17 cellular contexts compared by ENCODE assay signal in the genomic region with DNA sequence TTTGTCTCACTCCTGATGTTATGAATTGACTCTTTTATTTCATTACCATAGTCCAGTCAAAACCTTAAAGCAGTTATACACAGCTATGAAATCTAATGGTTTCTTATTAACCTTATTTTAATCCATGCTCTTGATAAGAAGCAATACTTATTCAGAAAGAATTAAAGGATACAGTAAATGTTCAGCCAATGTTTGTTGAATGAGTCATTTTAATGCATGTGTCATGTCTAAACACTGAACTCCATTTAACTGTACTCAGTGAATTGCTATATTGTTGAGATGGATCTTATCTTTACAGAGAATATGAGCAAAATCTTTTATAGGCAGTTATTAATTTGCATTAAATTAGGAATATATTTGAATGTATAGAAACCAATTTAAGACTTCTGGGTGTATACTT.
A peak's percentile ranks its signal among the peaks of the same experiment; 100 is the strongest.
DNase-seq lines count a peak whose midpoint lies in the region; FAIRE-seq and TF ChIP-seq lines count a peak whose summit lies in the region.
"Had no signal": no experiment of that assay in that cellular context is flagged by ENCODE, and none has a peak within 500 bp of the region (broad histone marks: within the 10 kb centered on the region; RNA-seq: fewer than 3 reads in every experiment).

No MANE protein-coding gene starts in this region.

- H3K14ac ChIP-seq in mesenchymal stem cell (ENCODE audit: low read length in 2 of 2): no peak overlapping the region

- H2AFZ ChIP-seq in mesenchymal stem cell (ENCODE audit: low read depth, low read length) (no peak overlapping the region), PC-9 (no peak overlapping the region)

- H4K8ac ChIP-seq in mesenchymal stem cell (ENCODE audit: low read length): no peak overlapping the region

- no peak overlapping the region for H4K91ac ChIP-seq in mesenchymal stem cell (ENCODE audit: low read length)

- FAIRE-seq in G401.6 (lab: Jason Lieb, UNC): peak; percentile 25

- POLR2A ChIA-PET in PC-9 (lab: Charles Lee; ENCODE audit: unreplicated experiment): no interaction called here

- H3K9me3 ChIP-seq in mesenchymal stem cell (ENCODE audit: control insufficient read depth, low read length) (no peaks in the 10 kb centered on the region), PC-9 (ENCODE audit: insufficient read depth, low read depth) (no peaks in the 10 kb centered on the region)
- H3K9me3 ChIP-seq: BLaER1 had no signal

- H3K36me3 ChIP-seq in mesenchymal stem cell (ENCODE audit: control insufficient read depth in 1 of 2, insufficient read depth in 2 of 2, low read depth in 1 of 2, low read length in 2 of 2) (no peaks in the 10 kb centered on the region), PC-9 (ENCODE audit: low read depth) (no peaks in the 10 kb centered on the region)
- H3K36me3 ChIP-seq: BLaER1 had no signal

- H3K27ac ChIP-seq in mesenchymal stem cell (ENCODE audit: low read length, poor library complexity, severe bottlenecking) (no peak overlapping the region), PC-9 (no peak overlapping the region)
- H3K27ac ChIP-seq: BLaER1 had no signal

- H2AK5ac ChIP-seq in mesenchymal stem cell (ENCODE audit: low read length, severe bottlenecking): no peak overlapping the region

- H3K9ac ChIP-seq in mesenchymal stem cell (ENCODE audit: low read length): no peak overlapping the region
- H3K9ac ChIP-seq: BLaER1 had no signal

- H3K4me1 ChIP-seq in mesenchymal stem cell (ENCODE audit: control insufficient read depth, insufficient read depth, low read depth, low read length) (no peaks in the 10 kb centered on the region), PC-9 (replicated peaks; ENCODE audit: insufficient read depth) (no peaks in the 10 kb centered on the region)
- H3K4me1 ChIP-seq: BLaER1 had no signal

- H3F3A ChIP-seq in PC-9 (ENCODE audit: insufficient read depth, low read depth): no peaks in the 10 kb centered on the region

- H3K4me2 ChIP-seq in mesenchymal stem cell (ENCODE audit: low read length, poor library complexity, severe bottlenecking) (no peak overlapping the region), PC-9 (no peak overlapping the region)
- H3K4me2 ChIP-seq: BLaER1 had no signal

- H2BK120ac ChIP-seq in mesenchymal stem cell (ENCODE audit: low read depth, low read length): no peak overlapping the region

- no peak overlapping the region for H3K4ac ChIP-seq in mesenchymal stem cell (ENCODE audit: low read depth in 1 of 2, low read length in 2 of 2)

- no TSS peak for BruUV-seq in PC-9 (replicated peaks; lab: Mats Ljungman, UMichigan)

- H3K27me3 ChIP-seq in mesenchymal stem cell (ENCODE audit: control insufficient read depth in 1 of 2, insufficient read depth in 1 of 2, low read length in 2 of 2) (no peaks in the 10 kb centered on the region), PC-9 (ENCODE audit: insufficient read depth, low read depth) (no peaks in the 10 kb centered on the region)
- H3K27me3 ChIP-seq: BLaER1 had no signal

- H3K9me2 ChIP-seq in PC-9 (ENCODE audit: insufficient read depth): no peaks in the 10 kb centered on the region

- CTCF ChIA-PET in PC-9 (lab: Charles Lee): no interaction called here

- DNase-seq in NCI-H460 (ENCODE audit: extremely low read depth, low read depth) (peak; percentile 17), choroid plexus epithelial cell (ENCODE audit: low read depth) (peak; percentile 39), mesenchymal stem cell (peak; percentile 41), NCI-H1105 treated with DMSO at 0.1 percent for 48 hours (lab: John Stamatoyannopoulos, UW) (no peak), PC-9 (no peak), NCI-H1092 (lab: John Stamatoyannopoulos, UW) (no peak), GDM1 (lab: John Stamatoyannopoulos, UW) (no peak)
- DNase-seq: activated CD4-positive, alpha-beta T cell treated with anti-CD3 and anti-CD28 coated beads, Interleukin-2, amount 10 ng/mL, durations not matched to agents 7 days and 5 days; activated naive CD8-positive, alpha-beta T cell treated with anti-CD3 and anti-CD28 coated beads, Interleukin-2, amount 10 ng/mL, durations not matched to agents 7 days and 5 days; activated T-cell treated with anti-CD3 and anti-CD28 coated beads, Interleukin-2, amount 50 U/mL, for 1 hour; DND-41; hypothalamus; NCI-H2029; NCI-H526 treated with DMSO at 0.1 percent for 48 hours; stimulated activated naive CD8-positive, alpha-beta T cell treated with anti-CD3 and anti-CD28 coated beads, Interleukin-15, Interleukin-2, amounts not matched to agents 100 U/mL and 50 U/mL, for 24 hours had no signal

- H3K79me1 ChIP-seq in mesenchymal stem cell (replicated peaks; ENCODE audit: low read length, poor library complexity, severe bottlenecking): no peaks in the 10 kb centered on the region

- no peaks in the 10 kb centered on the region for H3K79me2 ChIP-seq in PC-9 (ENCODE audit: low read depth)

- no peaks in the 10 kb centered on the region for H4K20me1 ChIP-seq in PC-9 (ENCODE audit: insufficient read depth)
- H4K20me1 ChIP-seq: BLaER1 had no signal

- H3K23ac ChIP-seq in mesenchymal stem cell (ENCODE audit: low read length in 2 of 2): no peak overlapping the region

- no peak overlapping the region for H2BK12ac ChIP-seq in mesenchymal stem cell (ENCODE audit: low read length in 2 of 2)

- no peak overlapping the region for H2BK5ac ChIP-seq in mesenchymal stem cell (ENCODE audit: low read depth, low read length, poor library complexity, severe bottlenecking)

- TF ChIP-seq CTCF in choroid plexus epithelial cell (conservative IDR thresholded peaks at IDR 0.05; ENCODE audit: low read depth, low read length): no peak
- TF ChIP-seq CTCF in PC-9 (conservative IDR thresholded peaks at IDR 0.05): no peak

- H2BK15ac ChIP-seq in mesenchymal stem cell (ENCODE audit: low read depth, poor library complexity, severe bottlenecking): no peak overlapping the region

- H3K4me3 ChIP-seq in choroid plexus epithelial cell (ENCODE audit: low read depth, low read length): no peak overlapping the region
- H3K4me3 ChIP-seq in mesenchymal stem cell (ENCODE audit: insufficient read depth in 1 of 2, low read depth in 1 of 2, low read length in 2 of 2): no peak overlapping the region
- no peak overlapping the region for H3K4me3 ChIP-seq in PC-9
- H3K4me3 ChIP-seq: BLaER1 had no signal

- no peak overlapping the region for H3K18ac ChIP-seq in mesenchymal stem cell (ENCODE audit: low read depth in 1 of 2, low read length in 2 of 2)

- intact Hi-C loops in PC-9 (cut with micrococcal nuclease; ENCODE audit: unreplicated experiment): no loop called here

Comparison
In these comparisons a context has a peak if more than half of its experiments do, and no peak if none do; other contexts are left out.
1. DNase-seq: peak in NCI-H460 (single experiment), choroid plexus epithelial cell (single experiment) and mesenchymal stem cell (single experiment); none in NCI-H1105 treated with DMSO at 0.1 percent for 48 hours (single experiment), PC-9 (0 of 2), NCI-H1092 (single experiment) and GDM1 (single experiment).